ENCODE assay signal across 1 cellular context in genomic region chr22:36856121-36856791, GRCh38.
A peak's percentile ranks its signal among the peaks of the same experiment; 100 is the strongest.
TF ChIP-seq lines count a peak whose summit lies in the region.

No MANE protein-coding gene starts in this region.

TF ChIP-seq in HepG2, 621 proteins besides CTCF, POLR2A, EP300 and RAD21 (continued from another document and continues in another):
- TF ChIP-seq CEBPB (IDR thresholded peaks at IDR 0.05; ENCODE audit: borderline replicate concordance, low read depth, low read length) (no peak), ZBTB8A (CRISPR knock-in tag; IDR thresholded peaks at IDR 0.05; ENCODE audit: borderline replicate concordance, low read depth) (no peak), TFDP1 (CRISPR knock-in tag; IDR thresholded peaks at IDR 0.05; ENCODE audit: borderline replicate concordance) (no peak), ZNF598 (CRISPR knock-in tag; IDR thresholded peaks at IDR 0.05; ENCODE audit: borderline replicate concordance) (no peak), ATF7 (IDR thresholded peaks at IDR 0.05) (no peak), ATF7 (CRISPR knock-in tag; IDR thresholded peaks at IDR 0.05) (no peak), TARDBP (CRISPR knock-in tag; IDR thresholded peaks at IDR 0.05) (peak; percentile 59; the same call in 1 of the 2 replicates), LCORL (IDR thresholded peaks at IDR 0.05) (no peak), LCORL (CRISPR knock-in tag; IDR thresholded peaks at IDR 0.05) (0 out of 2 replicates have a peak, but pooled peaks have one; percentile 24), GMEB1 (CRISPR knock-in tag; IDR thresholded peaks at IDR 0.05; ENCODE audit: borderline replicate concordance) (no peak), ZNF746 (CRISPR knock-in tag; IDR thresholded peaks at IDR 0.05) (no peak), ZNF749 (CRISPR knock-in tag; IDR thresholded peaks at IDR 0.05; ENCODE audit: borderline replicate concordance) (no peak), LRRFIP1 (CRISPR knock-in tag; conservative IDR thresholded peaks at IDR 0.05) (no peak), ZFP62 (CRISPR knock-in tag; IDR thresholded peaks at IDR 0.05) (no peak), SIX1 (CRISPR knock-in tag; IDR thresholded peaks at IDR 0.05; ENCODE audit: borderline replicate concordance) (0 out of 2 replicates have a peak, but pooled peaks have one; percentile 20), CHD2 (IDR thresholded peaks at IDR 0.05; ENCODE audit: low read depth, low read length) (no peak), MAX (IDR thresholded peaks at IDR 0.05) (no peak), ZNF674 (CRISPR knock-in tag; IDR thresholded peaks at IDR 0.05; ENCODE audit: low read depth) (no peak), ZNF317 (CRISPR knock-in tag; IDR thresholded peaks at IDR 0.05) (no peak), HHEX (CRISPR knock-in tag; IDR thresholded peaks at IDR 0.05) (no peak), PHF5A (CRISPR knock-in tag; IDR thresholded peaks at IDR 0.05; ENCODE audit: low read depth, unreplicated experiment) (no peak), ZBTB10 (CRISPR knock-in tag; IDR thresholded peaks at IDR 0.05; ENCODE audit: borderline replicate concordance) (no peak), ZNF362 (CRISPR knock-in tag; IDR thresholded peaks at IDR 0.05; ENCODE audit: borderline replicate concordance) (no peak), ATAD3A (CRISPR knock-in tag; IDR thresholded peaks at IDR 0.05) (no peak), SMYD3 (CRISPR knock-in tag; IDR thresholded peaks at IDR 0.05) (no peak), MXD1 (CRISPR knock-in tag; IDR thresholded peaks at IDR 0.05) (no peak), ZNF777 (CRISPR knock-in tag; IDR thresholded peaks at IDR 0.05) (no peak), FOXP1 (IDR thresholded peaks at IDR 0.05) (no peak), FOXP1 (CRISPR knock-in tag; IDR thresholded peaks at IDR 0.05) (no peak), RXRA (CRISPR knock-in tag; IDR thresholded peaks at IDR 0.05) (no peak), ZNF589 (CRISPR knock-in tag; conservative IDR thresholded peaks at IDR 0.05) (0 out of 2 replicates have a peak, but pooled peaks have one; percentile 48), TERF1 (CRISPR knock-in tag; IDR thresholded peaks at IDR 0.05) (no peak), HDAC1 (CRISPR knock-in tag; IDR thresholded peaks at IDR 0.05) (0 out of 2 replicates have a peak, but pooled peaks have one; percentile 24), LBX2 (CRISPR knock-in tag; IDR thresholded peaks at IDR 0.05; ENCODE audit: borderline replicate concordance) (no peak), GABPA (IDR thresholded peaks at IDR 0.05; ENCODE audit: low read depth, low read length) (no peak), GABPA (CRISPR knock-in tag; IDR thresholded peaks at IDR 0.05; ENCODE audit: low read depth) (no peak), SYNCRIP (IDR thresholded peaks at IDR 0.05; ENCODE audit: insufficient read depth, low read depth, low read length) (no peak), KMT2A (CRISPR knock-in tag; IDR thresholded peaks at IDR 0.05) (no peak), GLMP (CRISPR knock-in tag; IDR thresholded peaks at IDR 0.05; ENCODE audit: borderline replicate concordance) (no peak), SCMH1 (CRISPR knock-in tag; IDR thresholded peaks at IDR 0.05; ENCODE audit: borderline replicate concordance) (no peak), ATF1 (CRISPR knock-in tag; IDR thresholded peaks at IDR 0.05) (no peak), SMAD3 (CRISPR knock-in tag; IDR thresholded peaks at IDR 0.05) (no peak), ZNF256 (CRISPR knock-in tag; conservative IDR thresholded peaks at IDR 0.05) (no peak), PREB (CRISPR knock-in tag; IDR thresholded peaks at IDR 0.05) (no peak), ZNF577 (CRISPR knock-in tag; IDR thresholded peaks at IDR 0.05; ENCODE audit: borderline replicate concordance, low read depth) (no peak), NR2F1 (CRISPR knock-in tag; IDR thresholded peaks at IDR 0.05) (no peak), SKI (IDR thresholded peaks at IDR 0.05; ENCODE audit: partially characterized antibody) (no peak), TEAD2 (CRISPR knock-in tag; IDR thresholded peaks at IDR 0.05) (no peak), JUN (CRISPR knock-in tag; IDR thresholded peaks at IDR 0.05) (no peak)
